2 cellular contexts compared by ENCODE assay signal in genomic region chr6:98894810-98895209, GRCh38.
TF ChIP-seq lines count a peak whose summit lies in the region.

No MANE protein-coding gene starts in this region.

TF ChIP-seq in SK-N-SH treated with all-trans-retinoic acid at 6 μM for 48 hours, 23 proteins besides CTCF, POLR2A, EP300 and RAD21 (continued from another document):
- TF ChIP-seq CREB5 (CRISPR knock-in tag; IDR thresholded peaks at IDR 0.05; ENCODE audit: low read depth) = no peak
- TF ChIP-seq, protein P1, sequence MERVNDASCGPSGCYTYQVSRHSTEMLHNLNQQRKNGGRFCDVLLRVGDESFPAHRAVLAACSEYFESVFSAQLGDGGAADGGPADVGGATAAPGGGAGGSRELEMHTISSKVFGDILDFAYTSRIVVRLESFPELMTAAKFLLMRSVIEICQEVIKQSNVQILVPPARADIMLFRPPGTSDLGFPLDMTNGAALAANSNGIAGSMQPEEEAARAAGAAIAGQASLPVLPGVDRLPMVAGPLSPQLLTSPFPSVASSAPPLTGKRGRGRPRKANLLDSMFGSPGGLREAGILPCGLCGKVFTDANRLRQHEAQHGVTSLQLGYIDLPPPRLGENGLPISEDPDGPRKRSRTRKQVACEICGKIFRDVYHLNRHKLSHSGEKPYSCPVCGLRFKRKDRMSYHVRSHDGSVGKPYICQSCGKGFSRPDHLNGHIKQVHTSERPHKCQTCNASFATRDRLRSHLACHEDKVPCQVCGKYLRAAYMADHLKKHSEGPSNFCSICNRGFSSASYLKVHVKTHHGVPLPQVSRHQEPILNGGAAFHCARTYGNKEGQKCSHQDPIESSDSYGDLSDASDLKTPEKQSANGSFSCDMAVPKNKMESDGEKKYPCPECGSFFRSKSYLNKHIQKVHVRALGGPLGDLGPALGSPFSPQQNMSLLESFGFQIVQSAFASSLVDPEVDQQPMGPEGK (CRISPR knock-in tag; IDR thresholded peaks at IDR 0.05; ENCODE audit: borderline replicate concordance) = no peak

TF ChIP-seq in SK-N-SH, 30 proteins besides CTCF, POLR2A, EP300 and RAD21 (continued from another document):
- no peak for TF ChIP-seq REST (IDR thresholded peaks at IDR 0.05; ENCODE audit: low read depth, low read length)
- no peak for TF ChIP-seq FOSL2 (IDR thresholded peaks at IDR 0.05; ENCODE audit: borderline replicate concordance, low read depth)
- TF ChIP-seq RXRA (IDR thresholded peaks at IDR 0.05; ENCODE audit: borderline replicate concordance, low read depth) = no peak
- TF ChIP-seq TAF1 (IDR thresholded peaks at IDR 0.05; ENCODE audit: borderline replicate concordance, low read depth, low read length) = no peak
- no peak for TF ChIP-seq RCOR1 (IDR thresholded peaks at IDR 0.05; ENCODE audit: low read length)
- no peak for TF ChIP-seq NFIC (IDR thresholded peaks at IDR 0.05; ENCODE audit: borderline replicate concordance)
